Comparison of ENCODE assay signal across 8 cellular contexts in genomic region chr11:31240340-31240904, GRCh38.
DNase-seq lines count a peak whose midpoint lies in the region; ATAC-seq and TF ChIP-seq lines count a peak whose summit lies in the region.

No MANE protein-coding gene starts in this region.

- H3K4me3 Mint-ChIP-seq in WTC11 (no peak overlapping the region), natural killer cell (no peak overlapping the region), immature natural killer cell (no peak overlapping the region)

- intact Hi-C loops in natural killer cell (cut with micrococcal nuclease) = no loop called here

- H3K27ac ChIP-seq in C4-2B (no peak overlapping the region), coronary artery (no peak overlapping the region)

- H3K9me3 Mint-ChIP-seq in WTC11 = no peaks in the 10 kb centered on the region
- no peaks in the 10 kb centered on the region for H3K9me3 Mint-ChIP-seq in natural killer cell
- H3K9me3 Mint-ChIP-seq in immature natural killer cell = peaks cover 0 to 2% (median 0%) of the 10 kb centered on the region in 6 donors

- ATAC-seq in WTC11 (peak; percentile 87), natural killer cell (no peak)

- CTCF ChIA-PET in WTC11 (lab: Charles Lee) = interaction anchor here (0.5 to 4.9 kb wide), 12 partner anchors 7 to 718 kb away, joined by 3 to 46 read pairs (median 5); no protein-coding TSS in a partner anchor

- TF ChIP-seq CTCF in C4-2B (conservative IDR thresholded peaks at IDR 0.05) = peak; percentile 81
- TF ChIP-seq CTCF in GM13977 (IDR thresholded peaks at IDR 0.05; ENCODE audit: extremely low read depth, insufficient read depth, missing control alignments) = peak; percentile 64
- 0 out of 2 replicates have a peak, but pooled peaks have one; percentile 37 for TF ChIP-seq CTCF in WTC11 (IDR thresholded peaks at IDR 0.05)
- TF ChIP-seq CTCF in coronary artery (IDR thresholded peaks at IDR 0.05) = no peak
- TF ChIP-seq CTCF in natural killer cell (IDR thresholded peaks at IDR 0.05) = no peak

- no peak for DNase-seq in GM13977 (ENCODE audit: low spot score)
- peak; percentile 10 for DNase-seq in NCI-H2107 (lab: John Stamatoyannopoulos, UW)
- peak; percentile 39 for DNase-seq in WTC11 (ENCODE audit: low spot score)
- peak; percentile 22 for DNase-seq in iPS-NIHi11 (ENCODE audit: low spot score)
- DNase-seq in coronary artery (ENCODE audit: low spot score) = no peak
- no peak for DNase-seq in natural killer cell
- DNase-seq in immature natural killer cell = no peak

- H3K36me3 Mint-ChIP-seq in WTC11 (no peaks in the 10 kb centered on the region), natural killer cell (no peaks in the 10 kb centered on the region), immature natural killer cell (no peaks in the 10 kb centered on the region)

- H3K4me1 Mint-ChIP-seq in WTC11 (peaks cover 54% of the 10 kb centered on the region), natural killer cell (no peaks in the 10 kb centered on the region), immature natural killer cell (no peaks in the 10 kb centered on the region)

- H3K27me3 Mint-ChIP-seq in WTC11 (ENCODE audit: low read depth) = no peaks in the 10 kb centered on the region
- no peaks in the 10 kb centered on the region for H3K27me3 Mint-ChIP-seq in natural killer cell (ENCODE audit: low read depth in 2 of 2)
- peaks cover 0 to 2% (median 0%) of the 10 kb centered on the region in 3 donors for H3K27me3 Mint-ChIP-seq in immature natural killer cell (ENCODE audit: low read depth in 3 of 3)

- H3K4me3 ChIP-seq in coronary artery = no peak overlapping the region

- POLR2A ChIA-PET in WTC11 (lab: Charles Lee) = no interaction called here

- in situ Hi-C loops in GM13977 (cut with MboI; ENCODE audit: low pct_unique_long_range_greater_than_20kb, low sequenced_read_pairs, unreplicated experiment) = no loop called here

- H3K27ac Mint-ChIP-seq in WTC11 = 0 out of 2 replicates have a peak overlapping the region, but pooled peaks have one; percentile 38
- H3K27ac Mint-ChIP-seq in natural killer cell = no peak overlapping the region
- no peak overlapping the region for H3K27ac Mint-ChIP-seq in immature natural killer cell

TF ChIP-seq in WTC11, 78 proteins besides CTCF, POLR2A, EP300 and RAD21:
- TF ChIP-seq ZBTB43 (CRISPR knock-in tag; IDR thresholded peaks at IDR 0.05) (no peak), ZNF425 (CRISPR knock-in tag; conservative IDR thresholded peaks at IDR 0.05) (no peak), ATF6 (CRISPR knock-in tag; IDR thresholded peaks at IDR 0.05) (no peak), STAT6 (CRISPR knock-in tag; conservative IDR thresholded peaks at IDR 0.05; ENCODE audit: low read depth) (no peak), JUN (CRISPR knock-in tag; IDR thresholded peaks at IDR 0.05) (no peak), JAZF1 (CRISPR knock-in tag; IDR thresholded peaks at IDR 0.05) (no peak), FOXK1 (CRISPR knock-in tag; IDR thresholded peaks at IDR 0.05) (no peak), NR3C1 (CRISPR knock-in tag; conservative IDR thresholded peaks at IDR 0.05; ENCODE audit: low read depth) (no peak), ZNF671 (CRISPR knock-in tag; IDR thresholded peaks at IDR 0.05) (no peak), FOXP1 (CRISPR knock-in tag; IDR thresholded peaks at IDR 0.05; ENCODE audit: borderline replicate concordance) (no peak), ZMAT4 (CRISPR knock-in tag; IDR thresholded peaks at IDR 0.05) (no peak), ZNF416 (CRISPR knock-in tag; IDR thresholded peaks at IDR 0.05) (no peak), PREB (CRISPR knock-in tag; IDR thresholded peaks at IDR 0.05; ENCODE audit: borderline replicate concordance) (no peak), NFYB (CRISPR knock-in tag; conservative IDR thresholded peaks at IDR 0.05; ENCODE audit: low read depth) (no peak)
TF ChIP-seq in WTC11: peak in this region for 0.

Comparison
In these comparisons a context has a peak if more than half of its experiments do, and no peak if none do; other contexts are left out.
1. CTCF ChIP-seq: peak in C4-2B (single experiment), GM13977 (single experiment) and WTC11 (single experiment); none in coronary artery (single experiment) and natural killer cell (single experiment).
2. DNase-seq: peak in NCI-H2107 (single experiment), WTC11 (single experiment) and iPS-NIHi11 (single experiment); none in GM13977 (single experiment), coronary artery (single experiment), natural killer cell (single experiment) and immature natural killer cell (0 of 3).